ENCODE assay signal across 25 cellular contexts in genomic region chr21:41749286-41749685, GRCh38. TPM values are rescaled to one million over a fixed set of nuclear protein-coding genes. Genes with fewer than 3 reads are reported as not detected.
"Had no signal": no experiment of that assay in that cellular context is flagged by ENCODE, and none has a peak within 500 bp of the region (broad histone marks: within the 10 kb centered on the region; RNA-seq: fewer than 3 reads in every experiment).

No MANE protein-coding gene starts in this region.

- ATAC-seq: activated CD8-positive, alpha-beta memory T cell treated with anti-CD3 and anti-CD28 coated beads, Interleukin-2, amount 10 ng/mL, durations not matched to agents 7 days and 5 days; T-cell had no signal

- FAIRE-seq: TTC549 had no signal

- DNase-seq: activated B cell treated with CpG ODN at 0.5 μM for 24 hours; activated CD4-positive, alpha-beta T cell treated with anti-CD3 and anti-CD28 coated beads for 1 hour; activated CD4-positive, alpha-beta T cell treated with anti-CD3 and anti-CD28 coated beads, Interleukin-2, amount 10 ng/mL, durations not matched to agents 24 days and 14 days; activated CD4-positive, alpha-beta T cell treated with anti-CD3 and anti-CD28 coated beads, Interleukin-2, amount 50 U/mL, for 48 hours; activated CD8-positive, alpha-beta memory T cell treated with anti-CD3 and anti-CD28 coated beads, Interleukin-2, amount 10 ng/mL, durations not matched to agents 7 days and 5 days; activated effector memory CD4-positive, alpha-beta T cell treated with Interleukin-2 at 50 U/mL for 16 hours; activated naive CD4-positive, alpha-beta T cell; activated T-cell treated with anti-CD3 and anti-CD28 coated beads, Interleukin-2, amount 50 U/mL, for 24 hours; KG1; NCI-H1092; NCI-H1417; NCI-H2029; NCI-H2107; NCI-H2171 treated with DMSO at 0.1 percent for 48 hours; NCI-H345; NCI-H510A; NCI-H526 treated with DMSO at 0.1 percent for 48 hours; NCI-H82; SIG-M5; T-cell; T-helper 2 cell; T1000 had no signal

RNA-seq across cellular contexts. Expression of gene RIPK4, which starts 17.6 kb away (rescaled TPM):
- total RNA-seq: activated CD4-positive, alpha-beta T cell treated with anti-CD3 and anti-CD28 coated beads, Interleukin-2, amount 10 ng/mL, durations not matched to agents 24 days and 14 days; activated CD8-positive, alpha-beta memory T cell treated with anti-CD3 and anti-CD28 coated beads, Interleukin-2, amount 10 ng/mL, durations not matched to agents 7 days and 5 days; activated T-helper 1 cell treated with anti-CD3 and anti-CD28 coated beads, Interleukin-12 subunit alpha, Interleukin-12 subunit beta, Interleukin-2, Interleukin-4 antibody, amounts not matched to agents 30 ng/mL and 10 ng/mL and 1 ng/mL, durations not matched to agents 14 hours and 24 hours and 36 hours; LHCN-M2 had no signal
